1 cellular context compared by ENCODE assay signal in genomic region chr2:26072925-26073768, GRCh38.
TF ChIP-seq lines count a peak whose summit lies in the region.

No MANE protein-coding gene starts in this region.

TF ChIP-seq in HEK293, 187 proteins besides CTCF, POLR2A, EP300 and RAD21 (continued from another document):
- TF ChIP-seq PRDM4 (tag by site-specific recombination; IDR thresholded peaks at IDR 0.05), result no peak
- TF ChIP-seq GLIS2 (tag by site-specific recombination; IDR thresholded peaks at IDR 0.05), result no peak
- peak; percentile 77 for TF ChIP-seq ZBTB17 (tag by site-specific recombination; IDR thresholded peaks at IDR 0.05)
- TF ChIP-seq ZFP37 (tag by site-specific recombination; IDR thresholded peaks at IDR 0.05), result no peak
- peak; percentile 80 for TF ChIP-seq SCRT2 (tag by site-specific recombination; IDR thresholded peaks at IDR 0.05)
- no peak for TF ChIP-seq HOXA7 (CRISPR knock-in tag; IDR thresholded peaks at IDR 0.05; ENCODE audit: borderline replicate concordance)
- no peak for TF ChIP-seq ZNF544 (tag by site-specific recombination; IDR thresholded peaks at IDR 0.05)
- TF ChIP-seq KLF1 (tag by site-specific recombination; IDR thresholded peaks at IDR 0.05), result no peak
- no peak for TF ChIP-seq ELK4 (IDR thresholded peaks at IDR 0.05; ENCODE audit: borderline replicate concordance, low read depth, low read length)
- TF ChIP-seq ZNF292 (tag by site-specific recombination; IDR thresholded peaks at IDR 0.05; ENCODE audit: borderline replicate concordance, low read depth), result no peak
- TF ChIP-seq ZNF354C (tag by site-specific recombination; IDR thresholded peaks at IDR 0.05; ENCODE audit: borderline replicate concordance, low read depth), result no peak
- no peak for TF ChIP-seq ZNF670 (tag by site-specific recombination; IDR thresholded peaks at IDR 0.05; ENCODE audit: low read depth)
- TF ChIP-seq, protein P1, sequence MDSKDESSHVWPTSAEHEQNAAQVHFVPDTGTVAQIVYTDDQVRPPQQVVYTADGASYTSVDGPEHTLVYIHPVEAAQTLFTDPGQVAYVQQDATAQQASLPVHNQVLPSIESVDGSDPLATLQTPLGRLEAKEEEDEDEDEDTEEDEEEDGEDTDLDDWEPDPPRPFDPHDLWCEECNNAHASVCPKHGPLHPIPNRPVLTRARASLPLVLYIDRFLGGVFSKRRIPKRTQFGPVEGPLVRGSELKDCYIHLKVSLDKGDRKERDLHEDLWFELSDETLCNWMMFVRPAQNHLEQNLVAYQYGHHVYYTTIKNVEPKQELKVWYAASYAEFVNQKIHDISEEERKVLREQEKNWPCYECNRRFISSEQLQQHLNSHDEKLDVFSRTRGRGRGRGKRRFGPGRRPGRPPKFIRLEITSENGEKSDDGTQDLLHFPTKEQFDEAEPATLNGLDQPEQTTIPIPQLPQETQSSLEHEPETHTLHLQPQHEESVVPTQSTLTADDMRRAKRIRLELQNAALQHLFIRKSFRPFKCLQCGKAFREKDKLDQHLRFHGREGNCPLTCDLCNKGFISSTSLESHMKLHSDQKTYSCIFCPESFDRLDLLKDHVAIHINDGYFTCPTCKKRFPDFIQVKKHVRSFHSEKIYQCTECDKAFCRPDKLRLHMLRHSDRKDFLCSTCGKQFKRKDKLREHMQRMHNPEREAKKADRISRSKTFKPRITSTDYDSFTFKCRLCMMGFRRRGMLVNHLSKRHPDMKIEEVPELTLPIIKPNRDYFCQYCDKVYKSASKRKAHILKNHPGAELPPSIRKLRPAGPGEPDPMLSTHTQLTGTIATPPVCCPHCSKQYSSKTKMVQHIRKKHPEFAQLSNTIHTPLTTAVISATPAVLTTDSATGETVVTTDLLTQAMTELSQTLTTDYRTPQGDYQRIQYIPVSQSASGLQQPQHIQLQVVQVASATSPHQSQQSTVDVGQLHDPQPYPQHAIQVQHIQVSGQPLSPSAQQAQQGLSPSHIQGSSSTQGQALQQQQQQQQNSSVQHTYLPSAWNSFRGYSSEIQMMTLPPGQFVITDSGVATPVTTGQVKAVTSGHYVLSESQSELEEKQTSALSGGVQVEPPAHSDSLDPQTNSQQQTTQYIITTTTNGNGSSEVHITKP (tag by site-specific recombination; IDR thresholded peaks at IDR 0.05), result no peak
